ENCODE assay signal across 2 cellular contexts in genomic region chr3:124702950-124703349, GRCh38.
TF ChIP-seq lines count a peak whose summit lies in the region.

No MANE protein-coding gene starts in this region.

TF ChIP-seq in IMR-90, 13 proteins besides CTCF, POLR2A, EP300 and RAD21:
- TF ChIP-seq MAFK (IDR thresholded peaks at IDR 0.05; ENCODE audit: low read depth, low read length) = no peak
- no peak for TF ChIP-seq USF2 (IDR thresholded peaks at IDR 0.05; ENCODE audit: low read depth, low read length)
- TF ChIP-seq ELK1 (IDR thresholded peaks at IDR 0.05; ENCODE audit: borderline replicate concordance, low read depth, low read length) = no peak
- TF ChIP-seq FOS (IDR thresholded peaks at IDR 0.05; ENCODE audit: low read depth, low read length) = no peak
- TF ChIP-seq RCOR1 (IDR thresholded peaks at IDR 0.05; ENCODE audit: insufficient replicate concordance, low read length) = no peak
- no peak for TF ChIP-seq MXI1 (IDR thresholded peaks at IDR 0.05; ENCODE audit: borderline replicate concordance, low read depth, low read length)
- TF ChIP-seq RFX5 (IDR thresholded peaks at IDR 0.05; ENCODE audit: low read depth, low read length) = no peak
- no peak for TF ChIP-seq BHLHE40 (IDR thresholded peaks at IDR 0.05; ENCODE audit: low read depth, low read length)
- TF ChIP-seq CEBPB (IDR thresholded peaks at IDR 0.05; ENCODE audit: low read depth, low read length) = no peak
- TF ChIP-seq CHD1 (IDR thresholded peaks at IDR 0.05; ENCODE audit: low read depth, low read length) = no peak
- TF ChIP-seq SMC3 (IDR thresholded peaks at IDR 0.05; ENCODE audit: low read depth, low read length) = no peak
- no peak for TF ChIP-seq NFE2L2 (IDR thresholded peaks at IDR 0.05; ENCODE audit: low read depth, low read length)
- no peak for TF ChIP-seq MAZ (IDR thresholded peaks at IDR 0.05; ENCODE audit: borderline replicate concordance, low read depth, low read length)
TF ChIP-seq in IMR-90: peak in this region for 0.

TF ChIP-seq in GM12878, 131 proteins besides CTCF, POLR2A, EP300 and RAD21:
- TF ChIP-seq DPF2 (IDR thresholded peaks at IDR 0.05) = no peak
- TF ChIP-seq, protein P1, sequence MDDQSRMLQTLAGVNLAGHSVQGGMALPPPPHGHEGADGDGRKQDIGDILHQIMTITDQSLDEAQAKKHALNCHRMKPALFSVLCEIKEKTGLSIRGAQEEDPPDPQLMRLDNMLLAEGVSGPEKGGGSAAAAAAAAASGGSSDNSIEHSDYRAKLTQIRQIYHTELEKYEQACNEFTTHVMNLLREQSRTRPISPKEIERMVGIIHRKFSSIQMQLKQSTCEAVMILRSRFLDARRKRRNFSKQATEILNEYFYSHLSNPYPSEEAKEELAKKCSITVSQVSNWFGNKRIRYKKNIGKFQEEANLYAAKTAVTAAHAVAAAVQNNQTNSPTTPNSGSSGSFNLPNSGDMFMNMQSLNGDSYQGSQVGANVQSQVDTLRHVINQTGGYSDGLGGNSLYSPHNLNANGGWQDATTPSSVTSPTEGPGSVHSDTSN (IDR thresholded peaks at IDR 0.05; ENCODE audit: insufficient replicate concordance, low read depth, low read length) = no peak
- TF ChIP-seq ZSCAN29 (IDR thresholded peaks at IDR 0.05) = no peak
- TF ChIP-seq, protein P2, sequence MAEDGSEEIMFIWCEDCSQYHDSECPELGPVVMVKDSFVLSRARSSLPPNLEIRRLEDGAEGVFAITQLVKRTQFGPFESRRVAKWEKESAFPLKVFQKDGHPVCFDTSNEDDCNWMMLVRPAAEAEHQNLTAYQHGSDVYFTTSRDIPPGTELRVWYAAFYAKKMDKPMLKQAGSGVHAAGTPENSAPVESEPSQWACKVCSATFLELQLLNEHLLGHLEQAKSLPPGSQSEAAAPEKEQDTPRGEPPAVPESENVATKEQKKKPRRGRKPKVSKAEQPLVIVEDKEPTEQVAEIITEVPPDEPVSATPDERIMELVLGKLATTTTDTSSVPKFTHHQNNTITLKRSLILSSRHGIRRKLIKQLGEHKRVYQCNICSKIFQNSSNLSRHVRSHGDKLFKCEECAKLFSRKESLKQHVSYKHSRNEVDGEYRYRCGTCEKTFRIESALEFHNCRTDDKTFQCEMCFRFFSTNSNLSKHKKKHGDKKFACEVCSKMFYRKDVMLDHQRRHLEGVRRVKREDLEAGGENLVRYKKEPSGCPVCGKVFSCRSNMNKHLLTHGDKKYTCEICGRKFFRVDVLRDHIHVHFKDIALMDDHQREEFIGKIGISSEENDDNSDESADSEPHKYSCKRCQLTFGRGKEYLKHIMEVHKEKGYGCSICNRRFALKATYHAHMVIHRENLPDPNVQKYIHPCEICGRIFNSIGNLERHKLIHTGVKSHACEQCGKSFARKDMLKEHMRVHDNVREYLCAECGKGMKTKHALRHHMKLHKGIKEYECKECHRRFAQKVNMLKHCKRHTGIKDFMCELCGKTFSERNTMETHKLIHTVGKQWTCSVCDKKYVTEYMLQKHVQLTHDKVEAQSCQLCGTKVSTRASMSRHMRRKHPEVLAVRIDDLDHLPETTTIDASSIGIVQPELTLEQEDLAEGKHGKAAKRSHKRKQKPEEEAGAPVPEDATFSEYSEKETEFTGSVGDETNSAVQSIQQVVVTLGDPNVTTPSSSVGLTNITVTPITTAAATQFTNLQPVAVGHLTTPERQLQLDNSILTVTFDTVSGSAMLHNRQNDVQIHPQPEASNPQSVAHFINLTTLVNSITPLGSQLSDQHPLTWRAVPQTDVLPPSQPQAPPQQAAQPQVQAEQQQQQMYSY (CRISPR knock-in tag; IDR thresholded peaks at IDR 0.05) = no peak
- TF ChIP-seq ZNF622 (IDR thresholded peaks at IDR 0.05) = no peak
- no peak for TF ChIP-seq KAT2A (conservative IDR thresholded peaks at IDR 0.05; ENCODE audit: control insufficient read depth, low read depth, low read length)
- TF ChIP-seq SRF (IDR thresholded peaks at IDR 0.05; ENCODE audit: low read depth in 2 of 2, low read length in 2 of 2) = no peak
- TF ChIP-seq ZNF24 (IDR thresholded peaks at IDR 0.05) = no peak
- TF ChIP-seq MAX (IDR thresholded peaks at IDR 0.05; ENCODE audit: low read depth, low read length) = no peak
- TF ChIP-seq BHLHE40 (IDR thresholded peaks at IDR 0.05; ENCODE audit: borderline replicate concordance in 1 of 2, low read depth in 2 of 2, low read length in 1 of 2) = no peak
- no peak for TF ChIP-seq NR2C2 (IDR thresholded peaks at IDR 0.05; ENCODE audit: borderline replicate concordance, control insufficient read depth, insufficient read length, low read depth)
- no peak for TF ChIP-seq RB1 (IDR thresholded peaks at IDR 0.05; ENCODE audit: borderline replicate concordance)
- no peak for TF ChIP-seq POU2F2 (IDR thresholded peaks at IDR 0.05; ENCODE audit: borderline replicate concordance, low read depth, low read length)
- TF ChIP-seq RCOR1 (conservative IDR thresholded peaks at IDR 0.05; ENCODE audit: low read depth, low read length) = no peak
